Comparison of ENCODE assay signal across 10 cellular contexts in genomic region chr9:94169978-94170377, GRCh38.
DNase-seq lines count a peak whose midpoint lies in the region; ATAC-seq, FAIRE-seq and TF ChIP-seq lines count a peak whose summit lies in the region.
"Had no signal": no experiment of that assay in that cellular context is flagged by ENCODE, and none has a peak within 500 bp of the region (broad histone marks: within the 10 kb centered on the region; RNA-seq: fewer than 3 reads in every experiment).

No MANE protein-coding gene starts in this region.

- dilution Hi-C loops in endothelial cell of umbilical vein (cut with MboI; ENCODE audit: extremely low pct_ligation_motif_present, low sequenced_read_pairs) = no loop called here

- peaks cover 3% of the 10 kb centered on the region for H3K9me1 ChIP-seq in endothelial cell of umbilical vein (replicated peaks; ENCODE audit: control insufficient read depth, extremely low read depth, insufficient read depth, low read length)

- H3K9me2 ChIP-seq in GM23338 (ENCODE audit: insufficient read depth) = no peaks in the 10 kb centered on the region
- H3K9me2 ChIP-seq in PC-3 (replicated peaks; ENCODE audit: low read length) = no peaks in the 10 kb centered on the region

- H3K27me3 ChIP-seq in GM23338 (ENCODE audit: insufficient read depth) (no peaks in the 10 kb centered on the region), PC-3 (ENCODE audit: low read length) (no peaks in the 10 kb centered on the region), endothelial cell of umbilical vein (ENCODE audit: control insufficient read depth in 2 of 2, insufficient read depth in 2 of 2, low read length in 2 of 2) (no peaks in the 10 kb centered on the region)

- H3K27ac Mint-ChIP-seq in GM23338 = no peak overlapping the region

- TF ChIP-seq CTCF in GM23338 (conservative IDR thresholded peaks at IDR 0.05; ENCODE audit: low read depth in 2 of 2) = no peak
- no peak for TF ChIP-seq CTCF in PC-3 (conservative IDR thresholded peaks at IDR 0.05; ENCODE audit: low read depth, low read length)
- TF ChIP-seq CTCF in endothelial cell of umbilical vein (IDR thresholded peaks at IDR 0.05; ENCODE audit: extremely low read depth in 1 of 2, insufficient read depth in 1 of 2, low read depth in 1 of 2, low read length in 2 of 2) = no peak

- POLR2A ChIA-PET in PC-3 (lab: Charles Lee; ENCODE audit: unreplicated experiment) = no interaction called here
- POLR2A ChIA-PET in endothelial cell of umbilical vein (lab: Charles Lee) = no interaction called here

- no peak for TF ChIP-seq POLR2A in endothelial cell of umbilical vein (IDR thresholded peaks at IDR 0.05; ENCODE audit: low read depth, low read length)

- peaks cover 4% of the 10 kb centered on the region for H3K9me3 Mint-ChIP-seq in GM23338

- H3K9ac ChIP-seq in PC-3 (ENCODE audit: low read length) (no peak overlapping the region), endothelial cell of umbilical vein (replicated peaks; ENCODE audit: extremely low read depth, insufficient read depth, low read length) (peak overlapping the region; percentile 15)

- no peak for FAIRE-seq in endothelial cell of umbilical vein (lab: Jason Lieb, UNC)

- ATAC-seq in GM23338 = no peak
- no peak for ATAC-seq in PC-3
- ATAC-seq in HG03159 (IDR thresholded peaks at IDR 0.05; ENCODE audit: unreplicated experiment) = no peak
- no peak for ATAC-seq in GM21367 (IDR thresholded peaks at IDR 0.05; ENCODE audit: unreplicated experiment)

- peak overlapping the region; percentile 63; the same call in 1 of the 2 replicates for H3K4me3 ChIP-seq in GM23338
- peak overlapping the region; percentile 99 for H3K4me3 ChIP-seq in PC-3 (ENCODE audit: low read length)
- peak overlapping the region in 1 of 3 experiments; percentile 99 for H3K4me3 ChIP-seq in endothelial cell of umbilical vein (replicated peaks in 1 of 3; ENCODE audit: insufficient read depth in 1 of 3, low read depth in 1 of 3, low read length in 3 of 3)
- H3K4me3 ChIP-seq in skeletal muscle cell (ENCODE audit: low read depth, low read length) = peak overlapping the region; percentile 75

- intact Hi-C loops in PC-3 (cut with micrococcal nuclease) = loop anchor here (2.0 to 5.0 kb wide), 2 partner anchors 83 to 105 kb away; no protein-coding TSS in a partner anchor
- intact Hi-C loops in endothelial cell of umbilical vein (cut with micrococcal nuclease) = loop anchor here (10.0 kb wide), 2 partner anchors 1015 to 1075 kb away; partner anchors contain the start of gene CARD19

- H3K79me2 ChIP-seq in GM23338 (replicated peaks; ENCODE audit: insufficient read depth) = peaks cover 81% of the 10 kb centered on the region
- peaks cover 82% of the 10 kb centered on the region for H3K79me2 ChIP-seq in PC-3 (ENCODE audit: low read length)
- H3K79me2 ChIP-seq in endothelial cell of umbilical vein (ENCODE audit: control insufficient read depth, insufficient read depth, low read length) = peaks cover 82% of the 10 kb centered on the region

- no peak overlapping the region for H3K27ac ChIP-seq in GM23338 (ENCODE audit: low read depth)
- H3K27ac ChIP-seq in PC-3 (ENCODE audit: low read length) = no peak overlapping the region
- no peak overlapping the region for H3K27ac ChIP-seq in endothelial cell of umbilical vein (ENCODE audit: insufficient read depth, low read depth, low read length)

- DNase-seq in GM23338 (ENCODE audit: low spot score) (no peak), PC-3 (no peak), endothelial cell of umbilical vein (ENCODE audit: low read depth, low spot score) (no peak), skeletal muscle cell (ENCODE audit: low read depth) (no peak), NK-92 (lab: John Stamatoyannopoulos, UW; ENCODE audit: unreplicated experiment) (no peak)
- DNase-seq: midbrain, NCI-H1105 treated with DMSO at 0.1 percent for 48 hours, SIG-M5 had no signal

- H3K36me3 ChIP-seq in GM23338 (ENCODE audit: insufficient read depth) (no peaks in the 10 kb centered on the region; the same call in 1 of the 2 replicates), PC-3 (ENCODE audit: low read depth, low read length) (peaks cover 31% of the 10 kb centered on the region), endothelial cell of umbilical vein (ENCODE audit: control insufficient read depth in 2 of 2, extremely low read depth in 1 of 2, insufficient read depth in 2 of 2, low read length in 2 of 2) (peaks cover 2 to 3% of the 10 kb centered on the region in 2 experiments)

- H3F3A ChIP-seq in GM23338 (replicated peaks; ENCODE audit: low read depth) = no peaks in the 10 kb centered on the region; the same call in 1 of the 2 replicates
- peaks cover 5% of the 10 kb centered on the region for H3F3A ChIP-seq in PC-3 (ENCODE audit: low read length, unreplicated experiment)

- H4K20me1 ChIP-seq in GM23338 (replicated peaks; ENCODE audit: insufficient read depth) (peaks cover 71% of the 10 kb centered on the region), PC-3 (ENCODE audit: low read length) (peaks cover 75% of the 10 kb centered on the region), endothelial cell of umbilical vein (replicated peaks; ENCODE audit: control insufficient read depth, extremely low read depth, insufficient read depth, low read length) (peaks cover 46% of the 10 kb centered on the region)

- peak overlapping the region; percentile 89 for H3K4me2 ChIP-seq in GM23338
- peak overlapping the region; percentile 97 for H3K4me2 ChIP-seq in PC-3 (ENCODE audit: low read length)
- peak overlapping the region; percentile 100 for H3K4me2 ChIP-seq in endothelial cell of umbilical vein (ENCODE audit: insufficient read depth, low read length)

- H3K4me1 Mint-ChIP-seq in GM23338 = peaks cover 49% of the 10 kb centered on the region

- BruUV-seq in PC-3 (replicated peaks; lab: Mats Ljungman, UMichigan) = no TSS peak
- BruUV-seq in endothelial cell of umbilical vein (replicated peaks; lab: Mats Ljungman, UMichigan) = no TSS peak

- H3K4me3 Mint-ChIP-seq in GM23338 = peak overlapping the region; percentile 64; the same call in 2 of the 3 replicates

- H3K36me3 Mint-ChIP-seq in GM23338 (ENCODE audit: low read depth) = peaks cover 46% of the 10 kb centered on the region

- H3K4me1 ChIP-seq in GM23338 (ENCODE audit: insufficient read depth) (peaks cover 28% of the 10 kb centered on the region), PC-3 (ENCODE audit: insufficient read depth, low read length) (peaks cover 17% of the 10 kb centered on the region; the same call in 1 of the 2 replicates), endothelial cell of umbilical vein (ENCODE audit: control insufficient read depth, extremely low read depth, insufficient read depth, low read length) (peaks cover 53% of the 10 kb centered on the region)

- H3K9me3 ChIP-seq in PC-3 (ENCODE audit: low read length) = no peaks in the 10 kb centered on the region
- H3K9me3 ChIP-seq in endothelial cell of umbilical vein (replicated peaks; ENCODE audit: control insufficient read depth, insufficient read depth, low read length) = no peaks in the 10 kb centered on the region

- peaks cover 2% of the 10 kb centered on the region for H3K27me3 Mint-ChIP-seq in GM23338 (ENCODE audit: insufficient read depth, low read depth, poor library complexity)

- CTCF ChIA-PET in PC-3 (lab: Charles Lee) (no interaction called here), endothelial cell of umbilical vein (lab: Charles Lee) (interaction anchor here (0.8 to 3.5 kb wide), 2 partner anchors 43 to 70 kb away, joined by 3 to 21 read pairs; no protein-coding TSS in a partner anchor)

- H2AFZ ChIP-seq in GM23338 (no peak overlapping the region), PC-3 (ENCODE audit: low read length) (no peak overlapping the region), endothelial cell of umbilical vein (ENCODE audit: low read depth, low read length) (no peak overlapping the region)

TF ChIP-seq in endothelial cell of umbilical vein, 7 proteins besides CTCF, POLR2A, EP300 and RAD21:
- TF ChIP-seq MAX (IDR thresholded peaks at IDR 0.05; ENCODE audit: insufficient read depth, insufficient read length) (no peak), FOS (IDR thresholded peaks at IDR 0.05; ENCODE audit: borderline replicate concordance, insufficient read depth, low read length) (no peak), GATA2 (IDR thresholded peaks at IDR 0.05; ENCODE audit: insufficient read depth, insufficient read length, low read depth, low read length) (no peak), MYC (IDR thresholded peaks at IDR 0.05; ENCODE audit: low read depth, low read length) (no peak), JUN (IDR thresholded peaks at IDR 0.05; ENCODE audit: borderline replicate concordance, insufficient read depth, insufficient read length, low read depth) (no peak), EZH2 (IDR thresholded peaks at IDR 0.05; ENCODE audit: borderline replicate concordance, low read depth, low read length, severe bottlenecking) (no peak), POLR2AphosphoS5 (IDR thresholded peaks at IDR 0.05; ENCODE audit: insufficient read depth, low read depth, low read length) (no peak)
